In genomic region chr12:124910561-124911478, GRCh38 we compare ENCODE assay signal across 8 cellular contexts. TPM values are rescaled to one million over a fixed set of nuclear protein-coding genes. Genes with fewer than 3 reads are reported as not detected.
DNase-seq lines count a peak whose midpoint lies in the region; ATAC-seq, FAIRE-seq and TF ChIP-seq lines count a peak whose summit lies in the region.

No MANE protein-coding gene starts in this region.

- H3K27me3 Mint-ChIP-seq in activated B cell treated with CpG ODN at 0.5 μM for 24 hours: no peaks in the 10 kb centered on the region

- POLR2A ChIA-PET in activated B cell treated with CpG ODN at 0.5 μM for 24 hours (lab: Charles Lee): interaction anchor here (0.5 to 20.6 kb wide), 6 partner anchors 10 to 136 kb away, joined by 3 to 590 read pairs (median 4); no protein-coding TSS in a partner anchor

- no peak for TF ChIP-seq CTCF in activated B cell treated with CpG ODN at 0.5 μM for 24 hours (IDR thresholded peaks at IDR 0.05)
- TF ChIP-seq CTCF in foreskin fibroblast (IDR thresholded peaks at IDR 0.05; ENCODE audit: low read depth, low read length): no peak

- peaks cover 3% of the 10 kb centered on the region in 2 donors for H3K4me1 ChIP-seq in small intestine (ENCODE audit: control insufficient read depth in 2 of 2, insufficient read depth in 1 of 2, low read depth in 1 of 2, low read length in 1 of 2)

- H3K27ac Mint-ChIP-seq in activated B cell treated with CpG ODN at 0.5 μM for 24 hours: peak overlapping the region; percentile 79

- H3K4me3 Mint-ChIP-seq in activated B cell treated with CpG ODN at 0.5 μM for 24 hours: peak overlapping the region; percentile 48

- TF ChIP-seq POLR2A in GM12892 (IDR thresholded peaks at IDR 0.05; ENCODE audit: low read depth, low read length): peak; percentile 80

- intact Hi-C loops in activated B cell treated with CpG ODN at 0.5 μM for 24 hours (cut with micrococcal nuclease): loop anchor here (5.0 kb wide), 1 partner anchor 199 kb away; no protein-coding TSS in a partner anchor

- DNase-seq in GM12892 (ENCODE audit: insufficient read length) (no peak), activated B cell treated with CpG ODN at 0.5 μM for 24 hours (no peak), foreskin fibroblast (peak in 1 of 2 donors; percentile 50), small intestine (no peak), NCI-H748 (lab: John Stamatoyannopoulos, UW; ENCODE audit: unreplicated experiment) (no peak)
- no peak for DNase-seq in activated CD4-positive, CD25-positive, alpha-beta regulatory T cell (lab: John Stamatoyannopoulos, UW)
- DNase-seq in stimulated activated CD4-positive, alpha-beta T cell treated with anti-CD3 and anti-CD28 coated beads, Interleukin-4, amount 100 ng/mL, for 4 hours: no peak

- peaks cover 57% of the 10 kb centered on the region for H3K4me1 Mint-ChIP-seq in activated B cell treated with CpG ODN at 0.5 μM for 24 hours

- H3K36me3 ChIP-seq in small intestine (ENCODE audit: control insufficient read depth in 2 of 2, insufficient read depth in 2 of 2, low read length in 2 of 2): peaks cover 6 to 8% of the 10 kb centered on the region in 2 donors

- peak overlapping the region in 1 of 2 donors; percentile 35 for H3K27ac ChIP-seq in small intestine (ENCODE audit: low read depth in 1 of 2, low read length in 1 of 2)

- CTCF ChIA-PET in activated B cell treated with CpG ODN at 0.5 μM for 24 hours (lab: Charles Lee): interaction anchor here (1.5 to 2.7 kb wide), 2 partner anchors 9 to 28 kb away, joined by 6 to 31 read pairs; no protein-coding TSS in a partner anchor

- H3K9me3 ChIP-seq in small intestine (ENCODE audit: control insufficient read depth, low read depth): no peaks in the 10 kb centered on the region

- H3K4me3 ChIP-seq in foreskin fibroblast (ENCODE audit: low read depth in 1 of 2, low read length in 2 of 2): peak overlapping the region; percentile 49 to 56
- H3K4me3 ChIP-seq in small intestine (ENCODE audit: low read depth in 1 of 2, low read length in 2 of 2): peak overlapping the region; percentile 19 to 25

- ATAC-seq in activated B cell treated with CpG ODN at 0.5 μM for 24 hours (ENCODE audit: low read depth) (no peak), HG02798 (IDR thresholded peaks at IDR 0.05; ENCODE audit: poor library complexity, unreplicated experiment) (no peak)

- 48 to 63% (median 50%) methylated on average over 9 of the region's 9 CpGs for WGBS in small intestine, 3 donors

- no peaks in the 10 kb centered on the region for H3K27me3 ChIP-seq in small intestine (ENCODE audit: control insufficient read depth in 2 of 2, insufficient read depth in 2 of 2, low read length in 2 of 2)

- FAIRE-seq in GM12892 (lab: Jason Lieb, UNC): no peak
- no peak for FAIRE-seq in small intestine (lab: Jason Lieb, UNC)

- peaks cover 42% of the 10 kb centered on the region for H3K36me3 Mint-ChIP-seq in activated B cell treated with CpG ODN at 0.5 μM for 24 hours (ENCODE audit: low read depth)

- no peaks in the 10 kb centered on the region for H3K9me3 Mint-ChIP-seq in activated B cell treated with CpG ODN at 0.5 μM for 24 hours

RNA-seq across cellular contexts. Expression of gene UBC, which starts 3.6 kb away (rescaled TPM):
- 929 TPM for polyA plus RNA-seq in GM12892 (2012; ENCODE audit: missing spikeins)
- total RNA-seq in activated B cell treated with CpG ODN at 0.5 μM for 24 hours: 847 and 865 TPM in 2 replicates
- 1,000 to 10,000 TPM in 2 of 3 donors, 100 to 1,000 TPM in 1; 806 to 1,948 (median 1,527) TPM for polyA plus RNA-seq in small intestine

RNA-seq across cellular contexts. Expression of gene SCARB1, which starts 47.2 kb away (rescaled TPM):
- polyA plus RNA-seq in GM12892 (2012; ENCODE audit: missing spikeins): 50.7 TPM
- 39.3 and 40.8 TPM in 2 replicates for total RNA-seq in activated B cell treated with CpG ODN at 0.5 μM for 24 hours
- polyA plus RNA-seq in small intestine: 100 to 1,000 TPM in 2 of 3 donors, 10 to 100 TPM in 1; 41.9 to 230 (median 181) TPM
